ENCODE assay signal across 26 cellular contexts in genomic region chr17:78568051-78568450, GRCh38. TPM values are rescaled to one million over a fixed set of nuclear protein-coding genes. Genes with fewer than 3 reads are reported as not detected.
"Had no signal": no experiment of that assay in that cellular context is flagged by ENCODE, and none has a peak within 500 bp of the region (broad histone marks: within the 10 kb centered on the region; RNA-seq: fewer than 3 reads in every experiment).

No MANE protein-coding gene starts in this region.

- H3K36me3 ChIP-seq: breast epithelium, heart right ventricle, left lung, lower lobe of right lung, neural progenitor cell, right lobe of liver, upper lobe of right lung had no signal

- H3K4me2 ChIP-seq: neural progenitor cell had no signal

- H3K9me3 ChIP-seq: breast epithelium, heart right ventricle, left lung, lower lobe of right lung, right lobe of liver, upper lobe of right lung had no signal

- H3K4me1 ChIP-seq: breast epithelium, foreskin keratinocyte, lower lobe of right lung, neural progenitor cell, right lobe of liver, upper lobe of right lung had no signal

- H3K4me3 ChIP-seq: breast epithelium, heart right ventricle, left lung, lower lobe of right lung, neural progenitor cell, right lobe of liver, skin epidermis, upper lobe of right lung had no signal

- DNase-seq: activated CD4-positive, alpha-beta T cell treated with anti-CD3 and anti-CD28 coated beads for 36 hours; activated CD4-positive, CD25-positive, alpha-beta regulatory T cell; activated CD8-positive, alpha-beta memory T cell treated with anti-CD3 and anti-CD28 coated beads, Interleukin-2, amount 10 ng/mL, durations not matched to agents 7 days and 5 days; activated CD8-positive, alpha-beta T cell treated with anti-CD3 and anti-CD28 coated beads, Interleukin-2, amount 10 ng/mL, durations not matched to agents 7 days and 5 days; activated naive CD4-positive, alpha-beta T cell; activated T-cell treated with anti-CD3 and anti-CD28 coated beads, Interleukin-2, amount 50 U/mL, for 72 hours; central memory CD4-positive, alpha-beta T cell; foreskin keratinocyte; heart right ventricle; left lung; lower lobe of right lung; natural killer cell; right lobe of liver; stimulated activated CD4-positive, alpha-beta T cell treated with anti-CD3 and anti-CD28 coated beads, Interleukin-4, amount 100 ng/mL, for 24 hours; stimulated activated naive CD8-positive, alpha-beta T cell treated with anti-CD3 and anti-CD28 coated beads, Interleukin-15, amount 100 ng/mL, for 72 hours; substantia nigra; upper lobe of right lung had no signal

- H3K27me3 ChIP-seq: breast epithelium, left lung, neural progenitor cell, right lobe of liver, upper lobe of right lung had no signal

- ATAC-seq: activated CD4-positive, alpha-beta T cell treated with anti-CD3 and anti-CD28 coated beads for 36 hours; activated CD8-positive, alpha-beta memory T cell treated with anti-CD3 and anti-CD28 coated beads, Interleukin-2, amount 10 ng/mL, durations not matched to agents 7 days and 5 days; activated CD8-positive, alpha-beta T cell treated with anti-CD3 and anti-CD28 coated beads, Interleukin-2, amount 10 ng/mL, durations not matched to agents 7 days and 5 days; activated naive CD4-positive, alpha-beta T cell treated with anti-CD3 and anti-CD28 coated beads, Interleukin-2, amount 50 U/mL, for 72 hours; activated T-cell treated with anti-CD3 and anti-CD28 coated beads, Interleukin-2, amount 50 U/mL, for 72 hours; foreskin keratinocyte; heart right ventricle; natural killer cell; right lobe of liver; stimulated activated effector memory CD8-positive, alpha-beta T cell treated with anti-CD3 and anti-CD28 coated beads, Interleukin-12 subunit alpha, Interleukin-12 subunit beta, amount 100 ng/mL, for 72 hours; stimulated activated naive CD8-positive, alpha-beta T cell treated with anti-CD3 and anti-CD28 coated beads, Interleukin-15, amount 100 ng/mL, for 72 hours had no signal

- H2AFZ ChIP-seq: neural progenitor cell had no signal

- H3K27ac ChIP-seq: breast epithelium, foreskin keratinocyte, heart right ventricle, left lung, lower lobe of right lung, neural progenitor cell, right lobe of liver, skin epidermis, upper lobe of right lung had no signal

RNA-seq across cellular contexts. Expression of gene DNAH17, which starts 9.1 kb away (rescaled TPM):
- total RNA-seq: endothelial cell of umbilical vein; fibroblast of lung; progenitor cell of endocrine pancreas; T-helper 2 cell treated with Interferon-gamma antibody and Interleukin-4, amounts not matched to agents 100 ng/mL and 5 ng/mL, for 36 hours had no signal
